8 cellular contexts compared by ENCODE assay signal in genomic region chr19:10251792-10252694, GRCh38. TPM values are rescaled to one million over a fixed set of nuclear protein-coding genes. Genes with fewer than 3 reads are reported as not detected.
A peak's percentile ranks its signal among the peaks of the same experiment; 100 is the strongest.
DNase-seq lines count a peak whose midpoint lies in the region; ATAC-seq and TF ChIP-seq lines count a peak whose summit lies in the region.

Gene MRPL4, plus strand, starts transcription at chr19:10252214. Its CDS starts 40 bp downstream, at chr19:10252254.

- H3K27ac Mint-ChIP-seq in CD8-positive, alpha-beta T cell = peak within 1 kb of the TSS; percentile 97

- peaks cover 10% of the 10 kb centered on the region for H3K36me3 ChIP-seq in CD8-positive, alpha-beta T cell (ENCODE audit: insufficient read depth, low read length)
- H3K36me3 ChIP-seq in lung (ENCODE audit: control insufficient read depth in 2 of 2, insufficient read depth in 2 of 2, low read length in 2 of 2) = peaks cover 4 to 7% of the 10 kb centered on the region in 2 donors

- ATAC-seq in CD8-positive, alpha-beta T cell = peak; percentile 97
- peak; percentile 81 for ATAC-seq in GM19467 (IDR thresholded peaks at IDR 0.05; ENCODE audit: unreplicated experiment)
- peak; percentile 90 for ATAC-seq in lung (ENCODE audit: insufficient read depth, low FRiP score)

- peak within 1 kb of the TSS; percentile 92 for H3K4me3 ChIP-seq in CD8-positive, alpha-beta T cell (ENCODE audit: low read depth, low read length)
- H3K4me3 ChIP-seq in lung = peak within 1 kb of the TSS; percentile 82

- intact Hi-C loops in CD8-positive, alpha-beta T cell (cut with DNase I, micrococcal nuclease) = loop anchor here (1.0 to 5.0 kb wide), 8 partner anchors 35 to 225 kb away; partner anchors contain the start of gene RAVER1 (in 1 of the 2)

- POLR2A ChIA-PET in CD8-positive, alpha-beta T cell (lab: Charles Lee) = interaction anchor here (1.0 to 1.9 kb wide), 3 partner anchors 16 to 21 kb away, joined by 3 to 9 read pairs (median 5); partner anchors contain the start of genes ICAM1 and S1PR2

- H3K4me1 ChIP-seq in CD8-positive, alpha-beta T cell (ENCODE audit: insufficient read depth, low read length) = peaks cover 7% of the 10 kb centered on the region
- H3K4me1 ChIP-seq in lung (ENCODE audit: control insufficient read depth in 2 of 2, insufficient read depth in 2 of 2, low read length in 2 of 2) = no peaks in the 10 kb centered on the region

- no peaks in the 10 kb centered on the region for H3K9me3 ChIP-seq in CD8-positive, alpha-beta T cell (ENCODE audit: low read length)
- no peaks in the 10 kb centered on the region for H3K9me3 ChIP-seq in lung (ENCODE audit: control insufficient read depth in 2 of 2, insufficient read depth in 1 of 2, low read length in 1 of 2)

- no peak for TF ChIP-seq CTCF in CD8-positive, alpha-beta T cell (IDR thresholded peaks at IDR 0.05)
- TF ChIP-seq CTCF in lung (IDR thresholded peaks at IDR 0.05; ENCODE audit: control extremely low read depth, extremely low read depth) = no peak

- no peaks in the 10 kb centered on the region for H3K27me3 Mint-ChIP-seq in CD8-positive, alpha-beta T cell (ENCODE audit: low read depth)

- no peaks in the 10 kb centered on the region for H3K27me3 ChIP-seq in CD8-positive, alpha-beta T cell (ENCODE audit: insufficient read depth, low read length)
- H3K27me3 ChIP-seq in lung (ENCODE audit: control insufficient read depth, insufficient read depth) = no peaks in the 10 kb centered on the region

- CTCF ChIA-PET in CD8-positive, alpha-beta T cell (lab: Charles Lee) = interaction anchor here (1.0 to 3.6 kb wide), 7 partner anchors 13 to 321 kb away, joined by 3 to 76 read pairs (median 4); no protein-coding TSS in a partner anchor

- peaks cover 24% of the 10 kb centered on the region for H3K4me1 Mint-ChIP-seq in CD8-positive, alpha-beta T cell (ENCODE audit: low read depth)

- peak within 1 kb of the TSS; percentile 99 for H3K4me3 Mint-ChIP-seq in CD8-positive, alpha-beta T cell

- no peaks in the 10 kb centered on the region for H3K9me3 Mint-ChIP-seq in CD8-positive, alpha-beta T cell

- peak; percentile 90 to 98 (median 93) for DNase-seq in CD8-positive, alpha-beta T cell
- DNase-seq in HS-27A (ENCODE audit: low read depth) (peak; percentile 95), NK-92 (lab: John Stamatoyannopoulos, UW; ENCODE audit: unreplicated experiment) (peak; percentile 85), lung (ENCODE audit: low spot score) (peak; percentile 98)
- DNase-seq in activated CD8-positive, alpha-beta memory T cell treated with anti-CD3 and anti-CD28 coated beads for 1 hour (ENCODE audit: extremely low read depth in 1 of 2, low read depth in 1 of 2) = peak; percentile 83 to 90
- peak; percentile 95 for DNase-seq in effector CD4-positive, alpha-beta T cell
- peak; percentile 82 to 91 (median 90) for DNase-seq in stimulated activated CD4-positive, alpha-beta T cell treated with anti-CD3 and anti-CD28 coated beads, TNF-alpha, amount 100 ng/mL, for 4 hours (ENCODE audit: low read depth in 3 of 3)

- 1% methylated on average over 73 to 77 of the region's 77 CpGs for whole genome bisulfite sequencing in lung, 2 donors

- H3K36me3 Mint-ChIP-seq in CD8-positive, alpha-beta T cell = peaks cover 36% of the 10 kb centered on the region

- peak within 1 kb of the TSS; percentile 68 for H3K27ac ChIP-seq in CD8-positive, alpha-beta T cell (ENCODE audit: low read depth, low read length)
- peak within 1 kb of the TSS; percentile 73 to 89 for H3K27ac ChIP-seq in lung (ENCODE audit: low read depth in 1 of 2, low read length in 1 of 2)

RNA-seq across cellular contexts. Expression of gene MRPL4, which starts in this region (rescaled TPM):
- total RNA-seq in CD8-positive, alpha-beta T cell = 10 to 100 TPM; 39.5 to 46.0 TPM
- 10 to 100 TPM; 16.6 to 61.9 TPM for total RNA-seq in lung
- 10 to 100 TPM; 33.8 to 64.8 TPM for polyA plus RNA-seq in lung

Comparison
In these comparisons a context has a peak if more than half of its experiments do, and no peak if none do; other contexts are left out.
1. Peak in every context shown above with its lines: DNase-seq, ATAC-seq, H3K4me3 ChIP-seq and H3K27ac ChIP-seq.